23 cellular contexts compared by ENCODE assay signal in the genomic region with DNA sequence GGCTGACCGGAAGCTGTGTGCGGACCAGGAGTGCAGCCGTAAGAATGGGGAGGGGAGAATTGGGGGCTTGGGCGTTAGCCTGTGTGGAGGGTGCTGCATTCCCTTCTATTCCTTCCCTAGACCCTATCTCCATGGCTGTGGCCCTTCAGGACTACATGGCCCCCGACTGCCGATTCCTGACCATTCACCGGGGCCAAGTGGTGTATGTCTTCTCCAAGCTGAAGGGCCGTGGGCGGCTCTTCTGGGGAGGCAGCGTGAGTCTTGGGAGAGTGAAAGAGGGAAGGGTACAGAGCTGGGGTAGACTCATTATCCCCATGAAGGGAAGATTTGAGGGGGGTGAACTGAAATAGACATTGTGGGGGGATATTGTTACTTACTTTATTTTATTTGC. TPM values are rescaled to one million over a fixed set of nuclear protein-coding genes. Genes with fewer than 3 reads are reported as not detected.
DNase-seq lines count a peak whose midpoint lies in the region; ATAC-seq and TF ChIP-seq lines count a peak whose summit lies in the region.
"Had no signal": no experiment of that assay in that cellular context is flagged by ENCODE, and none has a peak within 500 bp of the region (broad histone marks: within the 10 kb centered on the region; RNA-seq: fewer than 3 reads in every experiment).

No MANE protein-coding gene starts in this region.

- H3K27ac Mint-ChIP-seq in nephron: peak overlapping the region; percentile 19 to 73 (median 34)

- in situ Hi-C loops in brain microvascular endothelial cell (cut with HindIII; ENCODE audit: low pct_ligation_motif_present, low sequenced_read_pairs): no loop called here

- H3K9me3 ChIP-seq in right cardiac atrium (ENCODE audit: control insufficient read depth, low read length): no peaks in the 10 kb centered on the region
- H3K9me3 ChIP-seq: MG63 had no signal

- H3K27me3 ChIP-seq in right cardiac atrium (ENCODE audit: control insufficient read depth, insufficient read depth) (no peaks in the 10 kb centered on the region), brain microvascular endothelial cell (replicated peaks) (no peaks in the 10 kb centered on the region)
- H3K27me3 ChIP-seq: MG63, spleen had no signal

- H3K4me1 Mint-ChIP-seq in nephron: peaks cover 14% of the 10 kb centered on the region

- no peaks in the 10 kb centered on the region for H3K36me3 ChIP-seq in brain microvascular endothelial cell (replicated peaks)
- H3K36me3 ChIP-seq: MG63 had no signal

- H3K4me3 ChIP-seq in right cardiac atrium (ENCODE audit: low read length) (no peak overlapping the region), brain microvascular endothelial cell (ENCODE audit: low read depth, low read length) (peak overlapping the region; percentile 37)
- H3K4me3 ChIP-seq: MG63, spleen had no signal

- H3K4me1 ChIP-seq in right cardiac atrium (ENCODE audit: control insufficient read depth, insufficient read depth, low read length): peaks cover 4% of the 10 kb centered on the region

- peaks cover 8% of the 10 kb centered on the region for H3K36me3 Mint-ChIP-seq in nephron (ENCODE audit: low read depth)

- ATAC-seq in right cardiac atrium: no peak
- no peak for ATAC-seq in Right ventricle myocardium superior (ENCODE audit: poor library complexity)
- ATAC-seq in HG02884 (IDR thresholded peaks at IDR 0.05; ENCODE audit: unreplicated experiment): no peak

- H3K27ac ChIP-seq in right cardiac atrium (ENCODE audit: low read length): no peak overlapping the region
- no peak overlapping the region for H3K27ac ChIP-seq in brain microvascular endothelial cell
- H3K27ac ChIP-seq: C4-2B had no signal

- 88% methylated on average over 10 of the region's 10 CpGs for WGBS in right cardiac atrium

- no peak for TF ChIP-seq CTCF in brain microvascular endothelial cell (IDR thresholded peaks at IDR 0.05; ENCODE audit: low read depth, low read length, missing control alignments)
- no peak for TF ChIP-seq CTCF in nephron (IDR thresholded peaks at IDR 0.05; ENCODE audit: unreplicated experiment in 3 of 3)

- DNase-seq in right cardiac atrium: peak in 2 of 3 donors; percentile 39 to 57
- no peak for DNase-seq in Right ventricle myocardium superior
- no peak for DNase-seq in brain microvascular endothelial cell
- DNase-seq in NCI-H345 treated with DMSO at 0.1 percent for 48 hours (lab: John Stamatoyannopoulos, UW; ENCODE audit: unreplicated experiment): no peak
- DNase-seq in NCI-H82 (lab: John Stamatoyannopoulos, UW): no peak
- DNase-seq in H4 (ENCODE audit: low spot score): no peak
- DNase-seq: activated CD4-positive, alpha-beta T cell treated with anti-CD3 and anti-CD28 coated beads, Interleukin-2, amount 50 U/mL, for 4 hours; activated naive CD4-positive, alpha-beta T cell; activated T-cell treated with anti-CD3 and anti-CD28 coated beads for 4 hours; cerebellar nuclear complex; DMS53; effector CD8-positive, alpha-beta T cell; GF-D8; IMR-90; MG63; NCI-H1417 treated with DMSO at 0.1 percent for 48 hours; NCI-H524 treated with DMSO at 0.1 percent for 48 hours; spleen had no signal

- H3K4me3 Mint-ChIP-seq in nephron: peak overlapping the region; percentile 43 to 61 (median 50)

- no peaks in the 10 kb centered on the region for H3K9me3 Mint-ChIP-seq in nephron

- H3K27me3 Mint-ChIP-seq in nephron (ENCODE audit: low read depth): no peaks in the 10 kb centered on the region

- intact Hi-C loops in right cardiac atrium (cut with DNase I): no loop called here
- intact Hi-C loops in Right ventricle myocardium superior (cut with DNase I): no loop called here

RNA-seq across cellular contexts. Expression of gene MIA, which starts 0.3 kb away (rescaled TPM):
- total RNA-seq in right cardiac atrium (1 to 10 TPM in 3 of 4 donors, under 1 TPM in 1; 0.71 to 3.1 (median 1.5) TPM), Right ventricle myocardium superior (not detected)
- polyA plus RNA-seq in right cardiac atrium: 3.7 TPM
- total RNA-seq in H4 (2014; rRNA removed; shearing (Covaris generic)): 1.1 TPM in 1 of 2 replicates, not detected in the other
- total RNA-seq: IMR-90, renal cortical epithelial cell had no signal
- polyA plus RNA-seq: aorta had no signal

RNA-seq across cellular contexts. Expression of gene RAB4B, which starts 2.4 kb away (rescaled TPM):
- total RNA-seq in right cardiac atrium (10 to 100 TPM; 14.4 to 17.0 (median 15.2) TPM), Right ventricle myocardium superior (12.6 TPM)
- polyA plus RNA-seq in right cardiac atrium: 25.3 TPM
- total RNA-seq in H4 (2014; rRNA removed; shearing (Covaris generic)): 15.9 and 18.8 TPM in 2 replicates

RNA-seq across cellular contexts. Expression of gene EGLN2, which starts 23.4 kb away (rescaled TPM):
- total RNA-seq in right cardiac atrium: 10 to 100 TPM; 55.9 to 75.2 (median 58.1) TPM
- polyA plus RNA-seq in right cardiac atrium: 52.3 TPM
- 65.4 TPM for total RNA-seq in Right ventricle myocardium superior
- 25.7 and 30.5 TPM in 2 replicates for total RNA-seq in H4 (2014; rRNA removed; shearing (Covaris generic))

RNA-seq across cellular contexts. Expression of gene SNRPA, which starts 24.6 kb away (rescaled TPM):
- total RNA-seq in right cardiac atrium (10 to 100 TPM; 32.3 to 44.9 (median 39.5) TPM), Right ventricle myocardium superior (27.7 TPM)
- 27.0 TPM for polyA plus RNA-seq in right cardiac atrium
- 42.3 and 71.7 TPM in 2 replicates for total RNA-seq in H4 (2014; rRNA removed; shearing (Covaris generic))

RNA-seq across cellular contexts. Expression of gene ACTMAP, which starts 25.4 kb away (rescaled TPM):
- total RNA-seq in right cardiac atrium (1 to 10 TPM; 4.5 to 6.1 (median 5.1) TPM), Right ventricle myocardium superior (5.2 TPM)
- 5.1 TPM for polyA plus RNA-seq in right cardiac atrium
- total RNA-seq in H4 (2014; rRNA removed; shearing (Covaris generic)): 0.21 and 0.39 TPM in 2 replicates

Comparison
In these comparisons a context has a peak if more than half of its experiments do, and no peak if none do; other contexts are left out.
1. DNase-seq: peak in right cardiac atrium (2 of 3); none in Right ventricle myocardium superior (single experiment), brain microvascular endothelial cell (single experiment), NCI-H345 treated with DMSO at 0.1 percent for 48 hours (single experiment), NCI-H82 (single experiment) and H4 (single experiment).